In genomic region chr19:33193864-33194362, GRCh38 we compare ENCODE assay signal across 8 cellular contexts. TPM values are rescaled to one million over a fixed set of nuclear protein-coding genes. Genes with fewer than 3 reads are reported as not detected.
A peak's percentile ranks its signal among the peaks of the same experiment; 100 is the strongest.
DNase-seq lines count a peak whose midpoint lies in the region; ATAC-seq and TF ChIP-seq lines count a peak whose summit lies in the region.

Gene LRP3, plus strand, starts transcription at chr19:33194330. Its CDS starts 456 bp downstream, at chr19:33194786.

- peak within 1 kb of the TSS; percentile 42 for H3K9ac ChIP-seq in parathyroid adenoma

- H3K4me1 ChIP-seq in heart right ventricle: peaks cover 0 to 11% (median 6%) of the 10 kb centered on the region in 9 donors
- H3K4me1 ChIP-seq in parathyroid adenoma: peaks cover 9% of the 10 kb centered on the region

- peaks cover 14% of the 10 kb centered on the region for H3K27me3 Mint-ChIP-seq in activated naive CD8-positive, alpha-beta T cell

- H3K27ac ChIP-seq in heart right ventricle: peak within 1 kb of the TSS in 8 of 10 donors; percentile 35 to 71 (median 58)
- peak within 1 kb of the TSS; percentile 69 for H3K27ac ChIP-seq in parathyroid adenoma

- peak; percentile 16 for DNase-seq in CD1c-positive myeloid dendritic cell (ENCODE audit: extremely low spot score)
- DNase-seq in LNCaP clone FGC (ENCODE audit: low read depth): no peak
- peak; percentile 27 to 59 for DNase-seq in heart right ventricle
- no peak for DNase-seq in dedifferentiated amniotic fluid mesenchymal stem cell (ENCODE audit: extremely low spot score)

- H3K4me1 Mint-ChIP-seq in activated naive CD8-positive, alpha-beta T cell (ENCODE audit: low read depth): peaks cover 2% of the 10 kb centered on the region

- H3K9me3 Mint-ChIP-seq in activated naive CD8-positive, alpha-beta T cell (ENCODE audit: low read depth): no peaks in the 10 kb centered on the region

- intact Hi-C loops in heart right ventricle (cut with DNase I): no loop called here

- TF ChIP-seq CTCF in LNCaP clone FGC (IDR thresholded peaks at IDR 0.05; ENCODE audit: control insufficient read depth, extremely low read depth, insufficient read depth) (no peak), heart right ventricle (IDR thresholded peaks at IDR 0.05) (no peak), parathyroid adenoma (IDR thresholded peaks at IDR 0.05) (no peak)

- no peak within 1 kb of the TSS for H3K27ac Mint-ChIP-seq in activated naive CD8-positive, alpha-beta T cell

- peak within 1 kb of the TSS; percentile 72 for H3K4me3 ChIP-seq in LNCaP clone FGC (ENCODE audit: low read depth, low read length)
- H3K4me3 ChIP-seq in heart right ventricle: peak within 1 kb of the TSS; percentile 41 to 81 (median 63)
- peak within 1 kb of the TSS; percentile 65 for H3K4me3 ChIP-seq in parathyroid adenoma (ENCODE audit: low read depth, low read length)

- H3K79me2 ChIP-seq in parathyroid adenoma: peaks cover 5% of the 10 kb centered on the region

- no peaks in the 10 kb centered on the region for H3K9me3 ChIP-seq in heart right ventricle
- H3K9me3 ChIP-seq in parathyroid adenoma (ENCODE audit: control insufficient read depth, low read length): no peaks in the 10 kb centered on the region

- H2AFZ ChIP-seq in parathyroid adenoma: peak within 1 kb of the TSS; percentile 83

- WGBS in heart right ventricle, 2 donors: 4 to 14% methylated on average over 17 to 50 of the region's 50 CpGs

- peak within 1 kb of the TSS; percentile 85 for H3K4me2 ChIP-seq in parathyroid adenoma (ENCODE audit: low read length)

- peaks cover 0 to 30% (median 0%) of the 10 kb centered on the region in 7 donors for H3K27me3 ChIP-seq in heart right ventricle
- no peaks in the 10 kb centered on the region for H3K27me3 ChIP-seq in parathyroid adenoma (ENCODE audit: control insufficient read depth, insufficient read depth, low read length)

- H3K4me3 Mint-ChIP-seq in activated naive CD8-positive, alpha-beta T cell: peak within 1 kb of the TSS; percentile 75

- ATAC-seq in heart right ventricle (peak in 7 of 8 donors; percentile 43 to 89 (median 62)), HG03354 (IDR thresholded peaks at IDR 0.05; ENCODE audit: poor library complexity, severe bottlenecking, unreplicated experiment) (no peak), HG03432 (IDR thresholded peaks at IDR 0.05; ENCODE audit: unreplicated experiment) (no peak)

- H3K36me3 Mint-ChIP-seq in activated naive CD8-positive, alpha-beta T cell: no peaks in the 10 kb centered on the region

- H3K36me3 ChIP-seq in heart right ventricle: peaks cover 0 to 17% (median 0%) of the 10 kb centered on the region in 9 donors
- peaks cover 2% of the 10 kb centered on the region for H3K36me3 ChIP-seq in parathyroid adenoma (ENCODE audit: control insufficient read depth, insufficient read depth, low read length)

RNA-seq across cellular contexts. Expression of gene LRP3, which starts in this region (rescaled TPM):
- total RNA-seq in heart right ventricle: 10 to 100 TPM; 13.7 to 23.6 (median 16.3) TPM
- 1 to 10 TPM; 8.5 to 9.9 TPM for polyA plus RNA-seq in heart right ventricle

Comparison
In these comparisons a context has a peak if more than half of its experiments do, and no peak if none do; other contexts are left out.
1. DNase-seq: peak in CD1c-positive myeloid dendritic cell (single experiment) and heart right ventricle (2 of 2); none in LNCaP clone FGC (single experiment) and dedifferentiated amniotic fluid mesenchymal stem cell (single experiment).
2. ATAC-seq: peak in heart right ventricle (7 of 8); none in HG03354 (single experiment) and HG03432 (single experiment).
3. Peak in every context shown above with its lines, with median percentiles within 50 percentile points of each other: H3K4me3 ChIP-seq.